1 cellular context compared by ENCODE assay signal in the genomic region with DNA sequence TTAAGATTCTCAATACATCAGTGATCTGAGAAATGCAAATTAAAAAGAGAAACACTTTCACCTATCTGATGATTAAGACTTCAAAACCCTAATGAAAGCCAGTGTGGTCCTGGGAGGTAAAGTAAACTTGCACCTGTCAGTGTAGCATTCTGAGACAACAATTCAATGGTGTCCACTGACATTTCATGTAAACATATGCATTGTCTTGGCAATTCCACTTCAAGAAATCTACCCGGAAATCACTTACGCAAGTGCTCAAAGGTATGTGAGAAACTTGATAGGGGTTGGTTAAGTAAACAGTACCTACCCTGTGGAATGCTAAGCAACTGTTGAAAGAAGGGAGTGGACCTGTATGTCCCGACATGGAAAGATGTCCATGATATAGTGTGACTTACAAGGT.
TF ChIP-seq lines count a peak whose summit lies in the region.

No MANE protein-coding gene starts in this region.

TF ChIP-seq in K562, 482 proteins besides CTCF, POLR2A, EP300 and RAD21 (continued from another document):
- TF ChIP-seq TCF15 (CRISPR knock-in tag; IDR thresholded peaks at IDR 0.05), result no peak
- no peak for TF ChIP-seq GATA2 (CRISPR knock-in tag; IDR thresholded peaks at IDR 0.05)
- TF ChIP-seq, protein P1, sequence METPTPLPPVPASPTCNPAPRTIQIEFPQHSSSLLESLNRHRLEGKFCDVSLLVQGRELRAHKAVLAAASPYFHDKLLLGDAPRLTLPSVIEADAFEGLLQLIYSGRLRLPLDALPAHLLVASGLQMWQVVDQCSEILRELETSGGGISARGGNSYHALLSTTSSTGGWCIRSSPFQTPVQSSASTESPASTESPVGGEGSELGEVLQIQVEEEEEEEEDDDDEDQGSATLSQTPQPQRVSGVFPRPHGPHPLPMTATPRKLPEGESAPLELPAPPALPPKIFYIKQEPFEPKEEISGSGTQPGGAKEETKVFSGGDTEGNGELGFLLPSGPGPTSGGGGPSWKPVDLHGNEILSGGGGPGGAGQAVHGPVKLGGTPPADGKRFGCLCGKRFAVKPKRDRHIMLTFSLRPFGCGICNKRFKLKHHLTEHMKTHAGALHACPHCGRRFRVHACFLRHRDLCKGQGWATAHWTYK (CRISPR knock-in tag; IDR thresholded peaks at IDR 0.05), result 0 out of 2 replicates have a peak, but pooled peaks have one; percentile 19
- TF ChIP-seq CSDE1 (IDR thresholded peaks at IDR 0.05), result no peak
- TF ChIP-seq GMEB1 (CRISPR knock-in tag; IDR thresholded peaks at IDR 0.05), result no peak
- TF ChIP-seq ESRRA (IDR thresholded peaks at IDR 0.05; ENCODE audit: borderline replicate concordance, low read depth), result no peak
- TF ChIP-seq ZC3H11A (IDR thresholded peaks at IDR 0.05; ENCODE audit: low read depth, low read length), result no peak
- TF ChIP-seq BCL6 (CRISPR knock-in tag; IDR thresholded peaks at IDR 0.05), result no peak
- no peak for TF ChIP-seq XRCC5 (IDR thresholded peaks at IDR 0.05; ENCODE audit: low read depth, low read length)
- no peak for TF ChIP-seq HMGN3 (IDR thresholded peaks at IDR 0.05; ENCODE audit: borderline replicate concordance, extremely low read depth, insufficient read length, low read depth, low read length)
- no peak for TF ChIP-seq TCF7L2 (IDR thresholded peaks at IDR 0.05; ENCODE audit: low read depth, low read length)
- TF ChIP-seq ZNF24 (IDR thresholded peaks at IDR 0.05), result no peak
- TF ChIP-seq ZFPM2 (CRISPR knock-in tag; IDR thresholded peaks at IDR 0.05), result no peak
- TF ChIP-seq TOE1 (IDR thresholded peaks at IDR 0.05; ENCODE audit: borderline replicate concordance), result no peak
- TF ChIP-seq TOE1 (CRISPR knock-in tag; IDR thresholded peaks at IDR 0.05; ENCODE audit: borderline replicate concordance, low read depth), result no peak
- no peak for TF ChIP-seq NR1H2 (CRISPR knock-in tag; IDR thresholded peaks at IDR 0.05)
- peak; percentile 84; the same call in 1 of the 2 replicates for TF ChIP-seq ZC3H4 (CRISPR knock-in tag; IDR thresholded peaks at IDR 0.05; ENCODE audit: borderline replicate concordance)
- TF ChIP-seq RHOXF2B (CRISPR knock-in tag; conservative IDR thresholded peaks at IDR 0.05), result no peak
- TF ChIP-seq ZNF449 (CRISPR knock-in tag; IDR thresholded peaks at IDR 0.05), result no peak
- peak in 1 of 2 experiments; percentile 15; a peak in 2 of 4 replicates for TF ChIP-seq FOXK2 (conservative IDR thresholded peaks at IDR 0.05 in 1 of 2, IDR thresholded peaks at IDR 0.05 in 1 of 2; ENCODE audit: low read depth in 2 of 2)
- no peak for TF ChIP-seq EHMT2 (IDR thresholded peaks at IDR 0.05)
- TF ChIP-seq SIRT6 (IDR thresholded peaks at IDR 0.05; ENCODE audit: low read depth, low read length), result no peak
- TF ChIP-seq NFRKB (IDR thresholded peaks at IDR 0.05; ENCODE audit: low read depth), result peak; percentile 62; the same call in 1 of the 2 replicates
- no peak for TF ChIP-seq POLR2AphosphoS5 (IDR thresholded peaks at IDR 0.05; ENCODE audit: control insufficient read depth, insufficient read depth, low read depth, low read length)
- TF ChIP-seq KLF16 (IDR thresholded peaks at IDR 0.05), result no peak
- no peak for TF ChIP-seq ZNF586 (CRISPR knock-in tag; conservative IDR thresholded peaks at IDR 0.05)
- no peak for TF ChIP-seq NKRF (IDR thresholded peaks at IDR 0.05; ENCODE audit: borderline replicate concordance)
- TF ChIP-seq EGR1 (conservative IDR thresholded peaks at IDR 0.05), result no peak
- 0 out of 2 replicates have a peak, but pooled peaks have one; percentile 42 for TF ChIP-seq KAT7 (CRISPR knock-in tag; IDR thresholded peaks at IDR 0.05; ENCODE audit: borderline replicate concordance)
- TF ChIP-seq, protein P2, sequence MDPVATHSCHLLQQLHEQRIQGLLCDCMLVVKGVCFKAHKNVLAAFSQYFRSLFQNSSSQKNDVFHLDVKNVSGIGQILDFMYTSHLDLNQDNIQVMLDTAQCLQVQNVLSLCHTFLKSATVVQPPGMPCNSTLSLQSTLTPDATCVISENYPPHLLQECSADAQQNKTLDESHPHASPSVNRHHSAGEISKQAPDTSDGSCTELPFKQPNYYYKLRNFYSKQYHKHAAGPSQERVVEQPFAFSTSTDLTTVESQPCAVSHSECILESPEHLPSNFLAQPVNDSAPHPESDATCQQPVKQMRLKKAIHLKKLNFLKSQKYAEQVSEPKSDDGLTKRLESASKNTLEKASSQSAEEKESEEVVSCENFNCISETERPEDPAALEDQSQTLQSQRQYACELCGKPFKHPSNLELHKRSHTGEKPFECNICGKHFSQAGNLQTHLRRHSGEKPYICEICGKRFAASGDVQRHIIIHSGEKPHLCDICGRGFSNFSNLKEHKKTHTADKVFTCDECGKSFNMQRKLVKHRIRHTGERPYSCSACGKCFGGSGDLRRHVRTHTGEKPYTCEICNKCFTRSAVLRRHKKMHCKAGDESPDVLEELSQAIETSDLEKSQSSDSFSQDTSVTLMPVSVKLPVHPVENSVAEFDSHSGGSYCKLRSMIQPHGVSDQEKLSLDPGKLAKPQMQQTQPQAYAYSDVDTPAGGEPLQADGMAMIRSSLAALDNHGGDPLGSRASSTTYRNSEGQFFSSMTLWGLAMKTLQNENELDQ (CRISPR knock-in tag; IDR thresholded peaks at IDR 0.05; ENCODE audit: borderline replicate concordance), result no peak
- TF ChIP-seq GTF2F1 (IDR thresholded peaks at IDR 0.05; ENCODE audit: low read depth, low read length), result no peak
- no peak for TF ChIP-seq MBD2 (IDR thresholded peaks at IDR 0.05; ENCODE audit: borderline replicate concordance, low read depth)
- TF ChIP-seq ZNF778 (CRISPR knock-in tag; IDR thresholded peaks at IDR 0.05), result no peak
- no peak for TF ChIP-seq ZNF239 (CRISPR knock-in tag; IDR thresholded peaks at IDR 0.05)
- TF ChIP-seq MEIS2 (IDR thresholded peaks at IDR 0.05; ENCODE audit: partially characterized antibody), result peak; percentile 64
- TF ChIP-seq ZBED1 (IDR thresholded peaks at IDR 0.05), result peak; percentile 96
- no peak for TF ChIP-seq C11orf30 (IDR thresholded peaks at IDR 0.05; ENCODE audit: low read depth)
- no peak; the same call in 1 of the 2 replicates for TF ChIP-seq ADNP (tag; IDR thresholded peaks at IDR 0.05)
- TF ChIP-seq KLF13 (tag; IDR thresholded peaks at IDR 0.05; ENCODE audit: borderline replicate concordance, low read depth), result no peak
- TF ChIP-seq ZNF354B (CRISPR knock-in tag; IDR thresholded peaks at IDR 0.05), result no peak
- TF ChIP-seq DDX20 (tag; IDR thresholded peaks at IDR 0.05; ENCODE audit: low read depth), result no peak
- TF ChIP-seq, protein P3, sequence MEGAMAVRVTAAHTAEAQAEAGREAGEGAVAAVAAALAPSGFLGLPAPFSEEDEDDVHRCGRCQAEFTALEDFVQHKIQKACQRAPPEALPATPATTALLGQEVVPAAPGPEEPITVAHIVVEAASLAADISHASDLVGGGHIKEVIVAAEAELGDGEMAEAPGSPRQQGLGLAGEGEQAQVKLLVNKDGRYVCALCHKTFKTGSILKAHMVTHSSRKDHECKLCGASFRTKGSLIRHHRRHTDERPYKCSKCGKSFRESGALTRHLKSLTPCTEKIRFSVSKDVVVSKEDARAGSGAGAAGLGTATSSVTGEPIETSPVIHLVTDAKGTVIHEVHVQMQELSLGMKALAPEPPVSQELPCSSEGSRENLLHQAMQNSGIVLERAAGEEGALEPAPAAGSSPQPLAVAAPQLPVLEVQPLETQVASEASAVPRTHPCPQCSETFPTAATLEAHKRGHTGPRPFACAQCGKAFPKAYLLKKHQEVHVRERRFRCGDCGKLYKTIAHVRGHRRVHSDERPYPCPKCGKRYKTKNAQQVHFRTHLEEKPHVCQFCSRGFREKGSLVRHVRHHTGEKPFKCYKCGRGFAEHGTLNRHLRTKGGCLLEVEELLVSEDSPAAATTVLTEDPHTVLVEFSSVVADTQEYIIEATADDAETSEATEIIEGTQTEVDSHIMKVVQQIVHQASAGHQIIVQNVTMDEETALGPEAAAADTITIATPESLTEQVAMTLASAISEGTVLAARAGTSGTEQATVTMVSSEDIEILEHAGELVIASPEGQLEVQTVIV (CRISPR knock-in tag; IDR thresholded peaks at IDR 0.05; ENCODE audit: borderline replicate concordance), result no peak
- no peak for TF ChIP-seq SMC3 (conservative IDR thresholded peaks at IDR 0.05; ENCODE audit: insufficient read depth, low read depth, low read length)
- TF ChIP-seq BHLHE40 (IDR thresholded peaks at IDR 0.05; ENCODE audit: low read length), result no peak
- TF ChIP-seq MYNN (IDR thresholded peaks at IDR 0.05), result no peak
- TF ChIP-seq MYNN (CRISPR knock-in tag; IDR thresholded peaks at IDR 0.05), result no peak
- TF ChIP-seq ZMIZ1 (IDR thresholded peaks at IDR 0.05; ENCODE audit: low read depth in 2 of 2, low read length in 2 of 2), result no peak
- TF ChIP-seq SRSF9 (IDR thresholded peaks at IDR 0.05; ENCODE audit: borderline replicate concordance, low read depth, low read length), result no peak
- peak; percentile 92 for TF ChIP-seq ZEB2 (IDR thresholded peaks at IDR 0.05)
